9 cellular contexts compared by ENCODE assay signal in the genomic region with DNA sequence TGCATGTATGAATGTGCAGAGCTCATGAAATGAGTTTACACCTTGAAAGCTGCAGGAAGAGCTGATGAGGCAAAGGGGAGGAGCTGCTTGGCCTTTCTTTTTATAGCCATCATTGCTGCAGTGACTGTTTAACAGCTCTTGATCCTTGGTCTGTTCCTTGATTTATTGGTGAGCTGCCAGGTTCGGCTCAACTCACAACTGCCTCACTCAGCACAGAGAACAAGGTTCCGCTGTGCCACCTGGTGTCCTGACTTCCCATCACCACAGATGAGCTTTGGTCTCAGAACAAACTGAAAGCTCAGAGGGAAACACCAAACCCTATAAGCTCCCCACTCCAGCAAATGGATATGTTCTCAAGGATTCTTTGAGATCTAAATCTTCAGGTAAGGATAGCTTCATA.
DNase-seq lines count a peak whose midpoint lies in the region; TF ChIP-seq lines count a peak whose summit lies in the region.
"Had no signal": no experiment of that assay in that cellular context is flagged by ENCODE, and none has a peak within 500 bp of the region (broad histone marks: within the 10 kb centered on the region; RNA-seq: fewer than 3 reads in every experiment).

No MANE protein-coding gene starts in this region.

- DNase-seq in NCI-H510A treated with DMSO at 0.1 percent for 48 hours (lab: John Stamatoyannopoulos, UW) = peak; percentile 50
- no peak for DNase-seq in esophagus muscularis mucosa (ENCODE audit: extremely low spot score)
- DNase-seq in pons (ENCODE audit: low spot score) = peak; percentile 62
- no peak for DNase-seq in KG1 (lab: John Stamatoyannopoulos, UW)
- no peak for DNase-seq in epidermal melanocyte (ENCODE audit: insufficient read length, low spot score)
- DNase-seq in H7 = no peak
- no peak for DNase-seq in 8988T

- H3K9me3 ChIP-seq in HEK293 (ENCODE audit: control insufficient read depth, insufficient read depth, low read depth, low read length) (no peaks in the 10 kb centered on the region), esophagus muscularis mucosa (no peaks in the 10 kb centered on the region)
- H3K9me3 ChIP-seq: tibial nerve had no signal

- H3K4me1 ChIP-seq in HEK293 (ENCODE audit: control insufficient read depth, insufficient read depth, low read length) = no peaks in the 10 kb centered on the region
- H3K4me1 ChIP-seq in esophagus muscularis mucosa = peaks cover 9 to 26% (median 13%) of the 10 kb centered on the region in 4 donors

- CTCF ChIA-PET in HEK293 (lab: Yijun Ruan, JAX) = interaction anchor here (0.5 to 1.0 kb wide), 4 partner anchors 27 to 884 kb away, joined by 3 to 5 read pairs (median 4); no protein-coding TSS in a partner anchor

- no peak for TF ChIP-seq EP300 in esophagus muscularis mucosa (IDR thresholded peaks at IDR 0.05)

- intact Hi-C loops in esophagus muscularis mucosa (cut with DNase I) = no loop called here

- POLR2A ChIA-PET in HEK293 (lab: Yijun Ruan, JAX) = no interaction called here

- H3K27me3 ChIP-seq in esophagus muscularis mucosa (no peaks in the 10 kb centered on the region), H7 (ENCODE audit: control insufficient read depth, insufficient read depth, low read length) (no peaks in the 10 kb centered on the region)
- H3K27me3 ChIP-seq: tibial nerve had no signal

- H3K27ac ChIP-seq in HEK293 (ENCODE audit: extremely low read depth, low read depth, low read length) (no peak overlapping the region), esophagus muscularis mucosa (replicated peaks in 1 of 4) (no peak overlapping the region)

- H3K4me3 ChIP-seq in HEK293 (ENCODE audit: low read depth, low read length) = no peak overlapping the region
- no peak overlapping the region for H3K4me3 ChIP-seq in esophagus muscularis mucosa
- no peak overlapping the region for H3K4me3 ChIP-seq in H7 (ENCODE audit: insufficient read depth, low read depth, low read length)
- H3K4me3 ChIP-seq: tibial nerve had no signal

- 29% methylated on average over 2 of the region's 2 CpGs for WGBS in esophagus muscularis mucosa

- TF ChIP-seq CTCF in HEK293 (tag by site-specific recombination; IDR thresholded peaks at IDR 0.05) = no peak
- peak; percentile 25 to 35 (median 27) for TF ChIP-seq CTCF in esophagus muscularis mucosa (IDR thresholded peaks at IDR 0.05)

- H3K36me3 ChIP-seq in HEK293 (ENCODE audit: control insufficient read depth in 2 of 2, insufficient read depth in 1 of 2, low read length in 2 of 2) = no peaks in the 10 kb centered on the region
- H3K36me3 ChIP-seq in esophagus muscularis mucosa = no peaks in the 10 kb centered on the region
- no peaks in the 10 kb centered on the region for H3K36me3 ChIP-seq in H7 (replicated peaks; ENCODE audit: control insufficient read depth, insufficient read depth, low read length)
- H3K36me3 ChIP-seq: tibial nerve had no signal

- TF ChIP-seq POLR2A in esophagus muscularis mucosa (IDR thresholded peaks at IDR 0.05; ENCODE audit: low read depth) = no peak

TF ChIP-seq in HEK293, 187 proteins besides CTCF, POLR2A, EP300 and RAD21:
- TF ChIP-seq, protein P1, sequence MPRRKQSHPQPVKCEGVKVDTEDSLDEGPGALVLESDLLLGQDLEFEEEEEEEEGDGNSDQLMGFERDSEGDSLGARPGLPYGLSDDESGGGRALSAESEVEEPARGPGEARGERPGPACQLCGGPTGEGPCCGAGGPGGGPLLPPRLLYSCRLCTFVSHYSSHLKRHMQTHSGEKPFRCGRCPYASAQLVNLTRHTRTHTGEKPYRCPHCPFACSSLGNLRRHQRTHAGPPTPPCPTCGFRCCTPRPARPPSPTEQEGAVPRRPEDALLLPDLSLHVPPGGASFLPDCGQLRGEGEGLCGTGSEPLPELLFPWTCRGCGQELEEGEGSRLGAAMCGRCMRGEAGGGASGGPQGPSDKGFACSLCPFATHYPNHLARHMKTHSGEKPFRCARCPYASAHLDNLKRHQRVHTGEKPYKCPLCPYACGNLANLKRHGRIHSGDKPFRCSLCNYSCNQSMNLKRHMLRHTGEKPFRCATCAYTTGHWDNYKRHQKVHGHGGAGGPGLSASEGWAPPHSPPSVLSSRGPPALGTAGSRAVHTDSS (tag by site-specific recombination; IDR thresholded peaks at IDR 0.05) = no peak
- TF ChIP-seq ZSCAN16 (tag by site-specific recombination; IDR thresholded peaks at IDR 0.05) (no peak), ZNF10 (tag by site-specific recombination; IDR thresholded peaks at IDR 0.05) (no peak), RBAK (tag by site-specific recombination; IDR thresholded peaks at IDR 0.05) (no peak), ZNF211 (tag by site-specific recombination; IDR thresholded peaks at IDR 0.05; ENCODE audit: low read depth) (no peak)
- TF ChIP-seq, protein P2, sequence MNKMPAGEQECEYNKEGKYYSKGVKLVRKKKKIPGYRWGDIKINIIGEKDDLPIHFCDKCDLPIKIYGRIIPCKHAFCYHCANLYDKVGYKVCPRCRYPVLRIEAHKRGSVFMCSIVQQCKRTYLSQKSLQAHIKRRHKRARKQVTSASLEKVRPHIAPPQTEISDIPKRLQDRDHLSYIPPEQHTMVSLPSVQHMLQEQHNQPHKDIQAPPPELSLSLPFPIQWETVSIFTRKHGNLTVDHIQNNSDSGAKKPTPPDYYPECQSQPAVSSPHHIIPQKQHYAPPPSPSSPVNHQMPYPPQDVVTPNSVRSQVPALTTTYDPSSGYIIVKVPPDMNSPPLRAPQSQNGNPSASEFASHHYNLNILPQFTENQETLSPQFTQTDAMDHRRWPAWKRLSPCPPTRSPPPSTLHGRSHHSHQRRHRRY (tag by site-specific recombination; IDR thresholded peaks at IDR 0.05) = no peak
- TF ChIP-seq, protein P3, sequence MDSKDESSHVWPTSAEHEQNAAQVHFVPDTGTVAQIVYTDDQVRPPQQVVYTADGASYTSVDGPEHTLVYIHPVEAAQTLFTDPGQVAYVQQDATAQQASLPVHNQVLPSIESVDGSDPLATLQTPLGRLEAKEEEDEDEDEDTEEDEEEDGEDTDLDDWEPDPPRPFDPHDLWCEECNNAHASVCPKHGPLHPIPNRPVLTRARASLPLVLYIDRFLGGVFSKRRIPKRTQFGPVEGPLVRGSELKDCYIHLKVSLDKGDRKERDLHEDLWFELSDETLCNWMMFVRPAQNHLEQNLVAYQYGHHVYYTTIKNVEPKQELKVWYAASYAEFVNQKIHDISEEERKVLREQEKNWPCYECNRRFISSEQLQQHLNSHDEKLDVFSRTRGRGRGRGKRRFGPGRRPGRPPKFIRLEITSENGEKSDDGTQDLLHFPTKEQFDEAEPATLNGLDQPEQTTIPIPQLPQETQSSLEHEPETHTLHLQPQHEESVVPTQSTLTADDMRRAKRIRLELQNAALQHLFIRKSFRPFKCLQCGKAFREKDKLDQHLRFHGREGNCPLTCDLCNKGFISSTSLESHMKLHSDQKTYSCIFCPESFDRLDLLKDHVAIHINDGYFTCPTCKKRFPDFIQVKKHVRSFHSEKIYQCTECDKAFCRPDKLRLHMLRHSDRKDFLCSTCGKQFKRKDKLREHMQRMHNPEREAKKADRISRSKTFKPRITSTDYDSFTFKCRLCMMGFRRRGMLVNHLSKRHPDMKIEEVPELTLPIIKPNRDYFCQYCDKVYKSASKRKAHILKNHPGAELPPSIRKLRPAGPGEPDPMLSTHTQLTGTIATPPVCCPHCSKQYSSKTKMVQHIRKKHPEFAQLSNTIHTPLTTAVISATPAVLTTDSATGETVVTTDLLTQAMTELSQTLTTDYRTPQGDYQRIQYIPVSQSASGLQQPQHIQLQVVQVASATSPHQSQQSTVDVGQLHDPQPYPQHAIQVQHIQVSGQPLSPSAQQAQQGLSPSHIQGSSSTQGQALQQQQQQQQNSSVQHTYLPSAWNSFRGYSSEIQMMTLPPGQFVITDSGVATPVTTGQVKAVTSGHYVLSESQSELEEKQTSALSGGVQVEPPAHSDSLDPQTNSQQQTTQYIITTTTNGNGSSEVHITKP (tag by site-specific recombination; IDR thresholded peaks at IDR 0.05) = 0 out of 2 replicates have a peak, but pooled peaks have one; percentile 42
TF ChIP-seq in HEK293: peak in this region for 1.

Comparison
In these comparisons a context has a peak if more than half of its experiments do, and no peak if none do; other contexts are left out.
1. DNase-seq: peak in NCI-H510A treated with DMSO at 0.1 percent for 48 hours (single experiment) and pons (single experiment); none in esophagus muscularis mucosa (single experiment), KG1 (single experiment), epidermal melanocyte (single experiment), H7 (single experiment) and 8988T (single experiment).